ENCODE assay signal across 9 cellular contexts in the genomic region with DNA sequence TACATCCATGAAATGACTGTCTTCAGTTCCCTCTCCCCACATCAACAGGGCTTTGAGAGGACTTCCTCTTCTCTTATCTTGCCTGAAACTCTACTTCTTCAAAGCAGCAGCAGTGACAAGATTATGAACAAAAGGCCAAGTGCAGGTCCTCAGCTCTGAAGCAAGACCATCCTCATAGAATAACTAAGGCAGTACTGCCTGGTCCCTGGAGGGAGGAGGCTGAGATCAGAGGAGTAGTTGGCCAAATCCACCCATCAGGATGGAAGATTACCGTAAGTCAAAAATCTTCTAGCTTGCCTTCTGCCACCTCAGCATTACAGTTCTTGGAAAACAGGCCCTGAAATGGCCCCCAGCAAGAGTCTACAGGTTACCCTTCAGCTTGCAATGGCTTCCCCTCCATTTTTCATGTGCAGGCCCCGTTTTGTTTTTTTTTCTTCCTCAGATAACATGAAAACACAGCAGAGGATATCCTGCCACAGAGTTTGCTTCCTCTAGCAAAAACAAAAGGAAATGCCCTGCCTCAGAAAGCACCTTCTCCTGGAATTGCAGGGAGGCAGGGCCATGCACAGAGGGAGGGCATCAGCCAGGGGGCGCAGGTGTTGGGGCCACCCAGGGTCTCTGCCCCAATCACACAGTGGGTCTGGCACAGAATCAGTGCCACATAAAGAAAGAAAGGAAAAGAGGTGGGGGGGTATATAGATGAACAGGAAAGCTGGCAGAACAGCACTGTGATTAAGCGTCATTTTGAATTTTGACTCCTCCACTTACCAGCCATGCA. TPM values are rescaled to one million over a fixed set of nuclear protein-coding genes. Genes with fewer than 3 reads are reported as not detected.
DNase-seq lines count a peak whose midpoint lies in the region; ATAC-seq and TF ChIP-seq lines count a peak whose summit lies in the region.
"Had no signal": no experiment of that assay in that cellular context is flagged by ENCODE, and none has a peak within 500 bp of the region (broad histone marks: within the 10 kb centered on the region; RNA-seq: fewer than 3 reads in every experiment).

No MANE protein-coding gene starts in this region.

- no peak overlapping the region for H2AFZ ChIP-seq in OCI-LY7 (ENCODE audit: low read length)

- BruUV-seq in OCI-LY7 (replicated peaks; lab: Mats Ljungman, UMichigan), result no TSS peak

- no peaks in the 10 kb centered on the region for H3K79me2 ChIP-seq in OCI-LY7 (ENCODE audit: insufficient read depth, low read depth, low read length)

- TF ChIP-seq CTCF in OCI-LY7 (conservative IDR thresholded peaks at IDR 0.05; ENCODE audit: low read length) (peak; percentile 34; the same call in 1 of the 2 replicates), type B pancreatic cell (conservative IDR thresholded peaks at IDR 0.05) (no peak)

- DNase-seq in GF-D8 (lab: John Stamatoyannopoulos, UW), result peak; percentile 39
- DNase-seq in OCI-LY7 (ENCODE audit: low spot score), result no peak
- DNase-seq in activated naive CD8-positive, alpha-beta T cell treated with anti-CD3 and anti-CD28 coated beads for 36 hours, result peak; percentile 11
- no peak for DNase-seq in natural killer cell treated with Interleukin-12 subunit alpha and Interleukin-12 subunit beta and Interleukin-15 and Interleukin-18, amount 100 ng/mL, for 72 hours (ENCODE audit: low spot score)
- DNase-seq in NCI-H128 (lab: John Stamatoyannopoulos, UW; ENCODE audit: unreplicated experiment), result no peak
- DNase-seq in type B pancreatic cell (ENCODE audit: extremely low spot score, unreplicated experiment), result no peak
- no peak for DNase-seq in NCI-H2227 (lab: John Stamatoyannopoulos, UW; ENCODE audit: unreplicated experiment)

- no peak overlapping the region for H3K4me2 ChIP-seq in OCI-LY7 (ENCODE audit: low read length)

- no peak overlapping the region for H3K4me3 ChIP-seq in OCI-LY7 (ENCODE audit: low read depth, low read length, poor library complexity, severe bottlenecking)
- H3K4me3 ChIP-seq: SK-N-MC had no signal

- POLR2A ChIA-PET in OCI-LY7 (lab: Charles Lee), result interaction anchor here (0.6 kb wide), 1 partner anchor 85 kb away, joined by 3 read pairs; no protein-coding TSS in a partner anchor

- no peaks in the 10 kb centered on the region for H3K27me3 Mint-ChIP-seq in activated naive CD8-positive, alpha-beta T cell treated with anti-CD3 and anti-CD28 coated beads for 36 hours
- no peaks in the 10 kb centered on the region for H3K27me3 Mint-ChIP-seq in natural killer cell treated with Interleukin-12 subunit alpha and Interleukin-12 subunit beta and Interleukin-15 and Interleukin-18, amount 100 ng/mL, for 72 hours
- H3K27me3 Mint-ChIP-seq in type B pancreatic cell, result no peaks in the 10 kb centered on the region

- H3K27ac ChIP-seq in OCI-LY7 (ENCODE audit: low read depth, low read length, poor library complexity, severe bottlenecking), result no peak overlapping the region
- H3K27ac ChIP-seq: SK-N-MC had no signal

- H4K20me1 ChIP-seq in OCI-LY7 (ENCODE audit: insufficient read depth, low read length), result no peaks in the 10 kb centered on the region

- H3K36me3 Mint-ChIP-seq in activated naive CD8-positive, alpha-beta T cell treated with anti-CD3 and anti-CD28 coated beads for 36 hours, result peaks cover 31% of the 10 kb centered on the region
- peaks cover 5% of the 10 kb centered on the region for H3K36me3 Mint-ChIP-seq in natural killer cell treated with Interleukin-12 subunit alpha and Interleukin-12 subunit beta and Interleukin-15 and Interleukin-18, amount 100 ng/mL, for 72 hours
- peaks cover 8% of the 10 kb centered on the region for H3K36me3 Mint-ChIP-seq in type B pancreatic cell

- H3K4me1 ChIP-seq in OCI-LY7 (ENCODE audit: insufficient read depth, low read length, poor library complexity, severe bottlenecking), result no peaks in the 10 kb centered on the region

- intact Hi-C loops in OCI-LY7 (cut with micrococcal nuclease; ENCODE audit: unreplicated experiment), result no loop called here

- H3K36me3 ChIP-seq in OCI-LY7 (ENCODE audit: insufficient read depth, low read length), result no peaks in the 10 kb centered on the region

- H3K9me2 ChIP-seq in OCI-LY7 (ENCODE audit: insufficient read depth, low read length), result no peaks in the 10 kb centered on the region

- H3K27ac Mint-ChIP-seq in activated naive CD8-positive, alpha-beta T cell treated with anti-CD3 and anti-CD28 coated beads for 36 hours, result peak overlapping the region; percentile 88
- peak overlapping the region; percentile 45 to 68 for H3K27ac Mint-ChIP-seq in natural killer cell treated with Interleukin-12 subunit alpha and Interleukin-12 subunit beta and Interleukin-15 and Interleukin-18, amount 100 ng/mL, for 72 hours
- H3K27ac Mint-ChIP-seq in type B pancreatic cell, result no peak overlapping the region

- ATAC-seq in natural killer cell treated with Interleukin-12 subunit alpha and Interleukin-12 subunit beta and Interleukin-15 and Interleukin-18, amount 100 ng/mL, for 72 hours, result peak in 1 of 2 donors; percentile 35
- ATAC-seq in HG03442 (IDR thresholded peaks at IDR 0.05; ENCODE audit: unreplicated experiment), result no peak

- CTCF ChIA-PET in OCI-LY7 (lab: Charles Lee; ENCODE audit: unreplicated experiment), result no interaction called here

- H3K9me3 ChIP-seq in OCI-LY7 (ENCODE audit: low read length), result no peaks in the 10 kb centered on the region

- no peaks in the 10 kb centered on the region for H3K9me3 Mint-ChIP-seq in activated naive CD8-positive, alpha-beta T cell treated with anti-CD3 and anti-CD28 coated beads for 36 hours
- H3K9me3 Mint-ChIP-seq in natural killer cell treated with Interleukin-12 subunit alpha and Interleukin-12 subunit beta and Interleukin-15 and Interleukin-18, amount 100 ng/mL, for 72 hours, result no peaks in the 10 kb centered on the region
- H3K9me3 Mint-ChIP-seq in type B pancreatic cell, result no peaks in the 10 kb centered on the region

- peaks cover 37% of the 10 kb centered on the region for H3K4me1 Mint-ChIP-seq in activated naive CD8-positive, alpha-beta T cell treated with anti-CD3 and anti-CD28 coated beads for 36 hours
- H3K4me1 Mint-ChIP-seq in natural killer cell treated with Interleukin-12 subunit alpha and Interleukin-12 subunit beta and Interleukin-15 and Interleukin-18, amount 100 ng/mL, for 72 hours (ENCODE audit: low read depth in 2 of 2), result peaks cover 3 to 10% of the 10 kb centered on the region in 2 donors
- no peaks in the 10 kb centered on the region for H3K4me1 Mint-ChIP-seq in type B pancreatic cell (ENCODE audit: unreplicated experiment)

- peak overlapping the region; percentile 22 for H3K4me3 Mint-ChIP-seq in activated naive CD8-positive, alpha-beta T cell treated with anti-CD3 and anti-CD28 coated beads for 36 hours
- peak overlapping the region; percentile 13 for H3K4me3 Mint-ChIP-seq in natural killer cell treated with Interleukin-12 subunit alpha and Interleukin-12 subunit beta and Interleukin-15 and Interleukin-18, amount 100 ng/mL, for 72 hours
- no peak overlapping the region for H3K4me3 Mint-ChIP-seq in type B pancreatic cell

RNA-seq across cellular contexts. Expression of a gene that starts 40.0 kb away (rescaled TPM):
- total RNA-seq in OCI-LY7 (2014; rRNA removed; shearing (Covaris generic)), result 0.23 and 0.28 TPM in 2 replicates
- total RNA-seq in OCI-LY7 (2022), result 5.2 and 6.2 TPM in 2 replicates
- total RNA-seq in activated naive CD8-positive, alpha-beta T cell treated with anti-CD3 and anti-CD28 coated beads for 36 hours, result 10 to 100 TPM in 1 of 2 experiments, 1 to 10 TPM in 1; 9.2 to 10.8 TPM
- 1 to 10 TPM; 1.4 to 3.0 TPM for total RNA-seq in natural killer cell treated with Interleukin-12 subunit alpha and Interleukin-12 subunit beta and Interleukin-15 and Interleukin-18, amount 100 ng/mL, for 72 hours
- 7.5 and 9.7 TPM in 2 replicates for total RNA-seq in type B pancreatic cell (ENCODE audit: low replicate concordance)

RNA-seq across cellular contexts. Expression of a gene that starts 58.3 kb away (rescaled TPM):
- 20.6 and 25.8 TPM in 2 replicates for total RNA-seq in OCI-LY7 (2014; rRNA removed; shearing (Covaris generic))
- total RNA-seq in OCI-LY7 (2022) (46.0 and 50.3 TPM in 2 replicates), type B pancreatic cell (ENCODE audit: low replicate concordance) (50.4 and 67.0 TPM in 2 replicates)
- 10 to 100 TPM; 44.3 to 44.6 TPM for total RNA-seq in activated naive CD8-positive, alpha-beta T cell treated with anti-CD3 and anti-CD28 coated beads for 36 hours
- total RNA-seq in natural killer cell treated with Interleukin-12 subunit alpha and Interleukin-12 subunit beta and Interleukin-15 and Interleukin-18, amount 100 ng/mL, for 72 hours, result 10 to 100 TPM; 28.7 to 31.2 TPM

Comparison
In these comparisons a context has a peak if more than half of its experiments do, and no peak if none do; other contexts are left out.
1. DNase-seq: peak in GF-D8 (single experiment) and activated naive CD8-positive, alpha-beta T cell treated with anti-CD3 and anti-CD28 coated beads for 36 hours (single experiment); none in OCI-LY7 (single experiment), natural killer cell treated with Interleukin-12 subunit alpha and Interleukin-12 subunit beta and Interleukin-15 and Interleukin-18, amount 100 ng/mL, for 72 hours (single experiment), NCI-H128 (single experiment), type B pancreatic cell (single experiment) and NCI-H2227 (single experiment).